In the genomic region with DNA sequence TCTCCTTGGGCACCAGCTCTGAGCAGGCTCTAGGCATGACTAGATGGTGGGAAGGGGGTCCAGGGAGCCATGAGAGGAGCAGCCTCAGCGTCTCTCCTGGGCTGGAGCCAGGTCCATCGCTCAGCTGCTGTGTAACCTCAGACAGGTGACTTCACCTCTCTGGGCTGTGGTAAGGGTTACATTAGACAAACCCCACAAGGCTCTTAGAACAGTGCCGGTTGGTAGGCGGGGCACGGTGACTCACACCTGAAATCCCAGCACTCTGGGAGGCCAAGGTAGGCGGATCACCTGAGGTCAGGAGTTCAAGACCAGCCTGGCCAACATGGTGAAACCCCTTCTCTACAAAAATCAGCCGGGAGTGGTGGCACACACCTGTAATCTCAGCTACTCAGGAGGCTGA, we compare ENCODE assay signal across 2 cellular contexts.
A peak's percentile ranks its signal among the peaks of the same experiment; 100 is the strongest.
TF ChIP-seq lines count a peak whose summit lies in the region.

No MANE protein-coding gene starts in this region.

TF ChIP-seq in HEK293, 187 proteins besides CTCF, POLR2A, EP300 and RAD21:
- TF ChIP-seq RBAK (tag by site-specific recombination; IDR thresholded peaks at IDR 0.05) (no peak), ZFHX2 (tag by site-specific recombination; conservative IDR thresholded peaks at IDR 0.05) (peak; percentile 29; the same call in 1 of the 2 replicates), KLF9 (tag by site-specific recombination; IDR thresholded peaks at IDR 0.05; ENCODE audit: low read depth) (peak; percentile 52; the same call in 1 of the 2 replicates), INSM2 (tag by site-specific recombination; IDR thresholded peaks at IDR 0.05) (no peak), SP7 (tag by site-specific recombination; IDR thresholded peaks at IDR 0.05) (0 out of 2 replicates have a peak, but pooled peaks have one; percentile 21), ZNF610 (tag by site-specific recombination; IDR thresholded peaks at IDR 0.05; ENCODE audit: borderline replicate concordance) (no peak), ZNF37A (tag by site-specific recombination; IDR thresholded peaks at IDR 0.05) (no peak), ZNF157 (tag by site-specific recombination; IDR thresholded peaks at IDR 0.05) (no peak), KLF1 (tag by site-specific recombination; IDR thresholded peaks at IDR 0.05) (peak; percentile 57), ZNF658 (tag by site-specific recombination; IDR thresholded peaks at IDR 0.05) (no peak), KLF7 (tag by site-specific recombination; IDR thresholded peaks at IDR 0.05; ENCODE audit: borderline replicate concordance) (no peak), ZEB2 (tag by site-specific recombination; IDR thresholded peaks at IDR 0.05) (no peak), ZNF660 (tag by site-specific recombination; IDR thresholded peaks at IDR 0.05) (no peak), ZBTB8A (tag by site-specific recombination; IDR thresholded peaks at IDR 0.05) (0 out of 2 replicates have a peak, but pooled peaks have one; percentile 25), ZNF23 (tag by site-specific recombination; IDR thresholded peaks at IDR 0.05; ENCODE audit: borderline replicate concordance) (no peak), ZXDB (tag by site-specific recombination; IDR thresholded peaks at IDR 0.05) (no peak)
- TF ChIP-seq, protein P1, sequence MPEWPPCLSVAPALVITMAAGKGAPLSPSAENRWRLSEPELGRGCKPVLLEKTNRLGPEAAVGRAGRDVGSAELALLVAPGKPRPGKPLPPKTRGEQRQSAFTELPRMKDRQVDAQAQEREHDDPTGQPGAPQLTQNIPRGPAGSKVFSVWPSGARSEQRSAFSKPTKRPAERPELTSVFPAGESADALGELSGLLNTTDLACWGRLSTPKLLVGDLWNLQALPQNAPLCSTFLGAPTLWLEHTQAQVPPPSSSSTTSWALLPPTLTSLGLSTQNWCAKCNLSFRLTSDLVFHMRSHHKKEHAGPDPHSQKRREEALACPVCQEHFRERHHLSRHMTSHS (tag by site-specific recombination; IDR thresholded peaks at IDR 0.05): no peak
TF ChIP-seq in HEK293: peak in this region for 5.

TF ChIP-seq in K562, 482 proteins besides CTCF, POLR2A, EP300 and RAD21:
- TF ChIP-seq CBX3 (IDR thresholded peaks at IDR 0.05; ENCODE audit: borderline replicate concordance in 1 of 2, low read length in 2 of 2) (no peak), ZFP36 (IDR thresholded peaks at IDR 0.05; ENCODE audit: low read depth, low read length, partially characterized antibody) (peak; percentile 10), RFX1 (IDR thresholded peaks at IDR 0.05) (no peak), ZBTB33 (CRISPR knock-in tag; IDR thresholded peaks at IDR 0.05) (no peak), ZKSCAN1 (IDR thresholded peaks at IDR 0.05; ENCODE audit: low read depth, low read length) (no peak), RERE (CRISPR knock-in tag; IDR thresholded peaks at IDR 0.05; ENCODE audit: borderline replicate concordance) (no peak)
- TF ChIP-seq, protein P2, sequence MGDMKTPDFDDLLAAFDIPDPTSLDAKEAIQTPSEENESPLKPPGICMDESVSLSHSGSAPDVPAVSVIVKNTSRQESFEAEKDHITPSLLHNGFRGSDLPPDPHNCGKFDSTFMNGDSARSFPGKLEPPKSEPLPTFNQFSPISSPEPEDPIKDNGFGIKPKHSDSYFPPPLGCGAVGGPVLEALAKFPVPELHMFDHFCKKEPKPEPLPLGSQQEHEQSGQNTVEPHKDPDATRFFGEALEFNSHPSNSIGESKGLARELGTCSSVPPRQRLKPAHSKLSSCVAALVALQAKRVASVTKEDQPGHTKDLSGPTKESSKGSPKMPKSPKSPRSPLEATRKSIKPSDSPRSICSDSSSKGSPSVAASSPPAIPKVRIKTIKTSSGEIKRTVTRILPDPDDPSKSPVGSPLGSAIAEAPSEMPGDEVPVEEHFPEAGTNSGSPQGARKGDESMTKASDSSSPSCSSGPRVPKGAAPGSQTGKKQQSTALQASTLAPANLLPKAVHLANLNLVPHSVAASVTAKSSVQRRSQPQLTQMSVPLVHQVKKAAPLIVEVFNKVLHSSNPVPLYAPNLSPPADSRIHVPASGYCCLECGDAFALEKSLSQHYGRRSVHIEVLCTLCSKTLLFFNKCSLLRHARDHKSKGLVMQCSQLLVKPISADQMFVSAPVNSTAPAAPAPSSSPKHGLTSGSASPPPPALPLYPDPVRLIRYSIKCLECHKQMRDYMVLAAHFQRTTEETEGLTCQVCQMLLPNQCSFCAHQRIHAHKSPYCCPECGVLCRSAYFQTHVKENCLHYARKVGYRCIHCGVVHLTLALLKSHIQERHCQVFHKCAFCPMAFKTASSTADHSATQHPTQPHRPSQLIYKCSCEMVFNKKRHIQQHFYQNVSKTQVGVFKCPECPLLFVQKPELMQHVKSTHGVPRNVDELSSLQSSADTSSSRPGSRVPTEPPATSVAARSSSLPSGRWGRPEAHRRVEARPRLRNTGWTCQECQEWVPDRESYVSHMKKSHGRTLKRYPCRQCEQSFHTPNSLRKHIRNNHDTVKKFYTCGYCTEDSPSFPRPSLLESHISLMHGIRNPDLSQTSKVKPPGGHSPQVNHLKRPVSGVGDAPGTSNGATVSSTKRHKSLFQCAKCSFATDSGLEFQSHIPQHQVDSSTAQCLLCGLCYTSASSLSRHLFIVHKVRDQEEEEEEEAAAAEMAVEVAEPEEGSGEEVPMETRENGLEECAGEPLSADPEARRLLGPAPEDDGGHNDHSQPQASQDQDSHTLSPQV (IDR thresholded peaks at IDR 0.05): no peak
- TF ChIP-seq, protein P3, sequence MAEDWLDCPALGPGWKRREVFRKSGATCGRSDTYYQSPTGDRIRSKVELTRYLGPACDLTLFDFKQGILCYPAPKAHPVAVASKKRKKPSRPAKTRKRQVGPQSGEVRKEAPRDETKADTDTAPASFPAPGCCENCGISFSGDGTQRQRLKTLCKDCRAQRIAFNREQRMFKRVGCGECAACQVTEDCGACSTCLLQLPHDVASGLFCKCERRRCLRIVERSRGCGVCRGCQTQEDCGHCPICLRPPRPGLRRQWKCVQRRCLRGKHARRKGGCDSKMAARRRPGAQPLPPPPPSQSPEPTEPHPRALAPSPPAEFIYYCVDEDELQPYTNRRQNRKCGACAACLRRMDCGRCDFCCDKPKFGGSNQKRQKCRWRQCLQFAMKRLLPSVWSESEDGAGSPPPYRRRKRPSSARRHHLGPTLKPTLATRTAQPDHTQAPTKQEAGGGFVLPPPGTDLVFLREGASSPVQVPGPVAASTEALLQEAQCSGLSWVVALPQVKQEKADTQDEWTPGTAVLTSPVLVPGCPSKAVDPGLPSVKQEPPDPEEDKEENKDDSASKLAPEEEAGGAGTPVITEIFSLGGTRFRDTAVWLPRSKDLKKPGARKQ (CRISPR knock-in tag; IDR thresholded peaks at IDR 0.05): no peak
TF ChIP-seq in K562: peak in this region for 1.
